In genomic region chr4:86302242-86302641, GRCh38 we compare ENCODE assay signal across 10 cellular contexts. TPM values are rescaled to one million over a fixed set of nuclear protein-coding genes. Genes with fewer than 3 reads are reported as not detected.
DNase-seq lines count a peak whose midpoint lies in the region; ATAC-seq and TF ChIP-seq lines count a peak whose summit lies in the region.
"Had no signal": no experiment of that assay in that cellular context is flagged by ENCODE, and none has a peak within 500 bp of the region (broad histone marks: within the 10 kb centered on the region; RNA-seq: fewer than 3 reads in every experiment).

No MANE protein-coding gene starts in this region.

- ATAC-seq in activated naive CD4-positive, alpha-beta T cell treated with anti-CD3 and anti-CD28 coated beads, Interleukin-2, amount 50 U/mL, for 72 hours, result no peak
- no peak for ATAC-seq in GM21423 (IDR thresholded peaks at IDR 0.05; ENCODE audit: unreplicated experiment)
- ATAC-seq: stimulated activated naive CD8-positive, alpha-beta T cell treated with anti-CD3 and anti-CD28 coated beads, Interleukin-15, Interleukin-2, amounts not matched to agents 100 U/mL and 50 U/mL, for 24 hours had no signal

- no peak overlapping the region for H3K27ac Mint-ChIP-seq in activated naive CD4-positive, alpha-beta T cell treated with anti-CD3 and anti-CD28 coated beads, Interleukin-2, amount 50 U/mL, for 72 hours
- H3K27ac Mint-ChIP-seq: activated naive CD4-positive, alpha-beta T cell treated with anti-CD3 and anti-CD28 coated beads for 36 hours had no signal

- no peak overlapping the region for H3K27ac ChIP-seq in coronary artery

- H3K9me3 Mint-ChIP-seq in activated naive CD4-positive, alpha-beta T cell treated with anti-CD3 and anti-CD28 coated beads, Interleukin-2, amount 50 U/mL, for 72 hours, result no peaks in the 10 kb centered on the region
- H3K9me3 Mint-ChIP-seq: activated naive CD4-positive, alpha-beta T cell treated with anti-CD3 and anti-CD28 coated beads for 36 hours had no signal

- no peaks in the 10 kb centered on the region for H3K36me3 Mint-ChIP-seq in activated naive CD4-positive, alpha-beta T cell treated with anti-CD3 and anti-CD28 coated beads, Interleukin-2, amount 50 U/mL, for 72 hours

- no peak for TF ChIP-seq CTCF in GM12865 (IDR thresholded peaks at IDR 0.05; ENCODE audit: insufficient read depth, low read depth, low read length, missing control alignments)
- TF ChIP-seq CTCF in epithelial cell of esophagus (IDR thresholded peaks at IDR 0.05; ENCODE audit: insufficient read depth, low read depth, low read length, missing control alignments), result no peak
- TF ChIP-seq CTCF in coronary artery (IDR thresholded peaks at IDR 0.05), result no peak

- no peak overlapping the region for H3K4me3 ChIP-seq in GM12865 (ENCODE audit: low read depth, low read length)
- H3K4me3 ChIP-seq in epithelial cell of esophagus (ENCODE audit: low read length), result no peak overlapping the region
- H3K4me3 ChIP-seq in coronary artery, result no peak overlapping the region

- peak; percentile 57 for DNase-seq in GM12865 (ENCODE audit: low read depth)
- peak; percentile 59 for DNase-seq in NCI-H345 treated with DMSO at 0.1 percent for 48 hours (lab: John Stamatoyannopoulos, UW; ENCODE audit: unreplicated experiment)
- DNase-seq in epithelial cell of esophagus (ENCODE audit: low read depth), result peak; percentile 34
- DNase-seq in myocyte (ENCODE audit: low read depth), result peak; percentile 24
- no peak for DNase-seq in activated naive CD4-positive, alpha-beta T cell treated with anti-CD3 and anti-CD28 coated beads, Interleukin-2, amount 50 U/mL, for 72 hours (ENCODE audit: low spot score in 2 of 2)
- DNase-seq in coronary artery (ENCODE audit: low spot score), result no peak
- DNase-seq in RKO (ENCODE audit: low spot score), result no peak
- DNase-seq: activated naive CD4-positive, alpha-beta T cell treated with anti-CD3 and anti-CD28 coated beads for 36 hours; stimulated activated naive CD8-positive, alpha-beta T cell treated with anti-CD3 and anti-CD28 coated beads, Interleukin-15, Interleukin-2, amounts not matched to agents 100 U/mL and 50 U/mL, for 24 hours had no signal

RNA-seq across cellular contexts. Expression of gene MAPK10, which starts 57.6 kb away (rescaled TPM):
- 25.9 and 27.7 TPM in 2 replicates for total RNA-seq in myocyte
- 9.4 TPM for polyA plus RNA-seq in myocyte (2012)
- total RNA-seq in activated naive CD4-positive, alpha-beta T cell treated with anti-CD3 and anti-CD28 coated beads, Interleukin-2, amount 50 U/mL, for 72 hours, result not detected
- total RNA-seq: activated naive CD4-positive, alpha-beta T cell treated with anti-CD3 and anti-CD28 coated beads for 36 hours had no signal

Comparison
In these comparisons a context has a peak if more than half of its experiments do, and no peak if none do; other contexts are left out.
1. DNase-seq: peak in GM12865 (single experiment), NCI-H345 treated with DMSO at 0.1 percent for 48 hours (single experiment), epithelial cell of esophagus (single experiment) and myocyte (single experiment); none in activated naive CD4-positive, alpha-beta T cell treated with anti-CD3 and anti-CD28 coated beads, Interleukin-2, amount 50 U/mL, for 72 hours (0 of 2), coronary artery (single experiment) and RKO (single experiment).
2. RNA of gene MAPK10, which starts 57.6 kb away (total RNA-seq): 25.9 to 27.7 TPM in myocyte; not detected in activated naive CD4-positive, alpha-beta T cell treated with anti-CD3 and anti-CD28 coated beads, Interleukin-2, amount 50 U/mL, for 72 hours; every median in the first group is over 10 times any median in the second.